ENCODE assay signal across 1 cellular context in the genomic region with DNA sequence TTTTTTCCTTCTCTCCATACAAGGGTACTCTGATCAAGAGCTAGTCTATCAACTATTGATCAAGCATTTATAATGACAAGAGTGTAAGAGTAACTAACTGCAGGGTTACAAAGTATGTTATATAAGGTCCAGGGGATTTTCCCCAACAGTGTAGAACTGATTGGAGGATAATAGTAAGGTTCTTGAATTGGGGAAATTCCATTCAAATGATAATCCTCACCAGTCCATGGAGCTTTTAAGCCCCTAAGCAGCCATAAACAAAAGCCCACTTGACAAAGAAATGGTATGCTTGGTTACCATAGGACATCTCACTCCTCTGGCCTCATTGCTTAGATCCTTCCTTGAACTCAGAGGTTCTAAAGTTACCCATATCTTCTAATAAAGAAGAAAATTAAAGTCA.
TF ChIP-seq lines count a peak whose summit lies in the region.

No MANE protein-coding gene starts in this region.

TF ChIP-seq in GM23338, 12 proteins besides CTCF, POLR2A, EP300 and RAD21 (continued from another document):
- TF ChIP-seq, protein P1, sequence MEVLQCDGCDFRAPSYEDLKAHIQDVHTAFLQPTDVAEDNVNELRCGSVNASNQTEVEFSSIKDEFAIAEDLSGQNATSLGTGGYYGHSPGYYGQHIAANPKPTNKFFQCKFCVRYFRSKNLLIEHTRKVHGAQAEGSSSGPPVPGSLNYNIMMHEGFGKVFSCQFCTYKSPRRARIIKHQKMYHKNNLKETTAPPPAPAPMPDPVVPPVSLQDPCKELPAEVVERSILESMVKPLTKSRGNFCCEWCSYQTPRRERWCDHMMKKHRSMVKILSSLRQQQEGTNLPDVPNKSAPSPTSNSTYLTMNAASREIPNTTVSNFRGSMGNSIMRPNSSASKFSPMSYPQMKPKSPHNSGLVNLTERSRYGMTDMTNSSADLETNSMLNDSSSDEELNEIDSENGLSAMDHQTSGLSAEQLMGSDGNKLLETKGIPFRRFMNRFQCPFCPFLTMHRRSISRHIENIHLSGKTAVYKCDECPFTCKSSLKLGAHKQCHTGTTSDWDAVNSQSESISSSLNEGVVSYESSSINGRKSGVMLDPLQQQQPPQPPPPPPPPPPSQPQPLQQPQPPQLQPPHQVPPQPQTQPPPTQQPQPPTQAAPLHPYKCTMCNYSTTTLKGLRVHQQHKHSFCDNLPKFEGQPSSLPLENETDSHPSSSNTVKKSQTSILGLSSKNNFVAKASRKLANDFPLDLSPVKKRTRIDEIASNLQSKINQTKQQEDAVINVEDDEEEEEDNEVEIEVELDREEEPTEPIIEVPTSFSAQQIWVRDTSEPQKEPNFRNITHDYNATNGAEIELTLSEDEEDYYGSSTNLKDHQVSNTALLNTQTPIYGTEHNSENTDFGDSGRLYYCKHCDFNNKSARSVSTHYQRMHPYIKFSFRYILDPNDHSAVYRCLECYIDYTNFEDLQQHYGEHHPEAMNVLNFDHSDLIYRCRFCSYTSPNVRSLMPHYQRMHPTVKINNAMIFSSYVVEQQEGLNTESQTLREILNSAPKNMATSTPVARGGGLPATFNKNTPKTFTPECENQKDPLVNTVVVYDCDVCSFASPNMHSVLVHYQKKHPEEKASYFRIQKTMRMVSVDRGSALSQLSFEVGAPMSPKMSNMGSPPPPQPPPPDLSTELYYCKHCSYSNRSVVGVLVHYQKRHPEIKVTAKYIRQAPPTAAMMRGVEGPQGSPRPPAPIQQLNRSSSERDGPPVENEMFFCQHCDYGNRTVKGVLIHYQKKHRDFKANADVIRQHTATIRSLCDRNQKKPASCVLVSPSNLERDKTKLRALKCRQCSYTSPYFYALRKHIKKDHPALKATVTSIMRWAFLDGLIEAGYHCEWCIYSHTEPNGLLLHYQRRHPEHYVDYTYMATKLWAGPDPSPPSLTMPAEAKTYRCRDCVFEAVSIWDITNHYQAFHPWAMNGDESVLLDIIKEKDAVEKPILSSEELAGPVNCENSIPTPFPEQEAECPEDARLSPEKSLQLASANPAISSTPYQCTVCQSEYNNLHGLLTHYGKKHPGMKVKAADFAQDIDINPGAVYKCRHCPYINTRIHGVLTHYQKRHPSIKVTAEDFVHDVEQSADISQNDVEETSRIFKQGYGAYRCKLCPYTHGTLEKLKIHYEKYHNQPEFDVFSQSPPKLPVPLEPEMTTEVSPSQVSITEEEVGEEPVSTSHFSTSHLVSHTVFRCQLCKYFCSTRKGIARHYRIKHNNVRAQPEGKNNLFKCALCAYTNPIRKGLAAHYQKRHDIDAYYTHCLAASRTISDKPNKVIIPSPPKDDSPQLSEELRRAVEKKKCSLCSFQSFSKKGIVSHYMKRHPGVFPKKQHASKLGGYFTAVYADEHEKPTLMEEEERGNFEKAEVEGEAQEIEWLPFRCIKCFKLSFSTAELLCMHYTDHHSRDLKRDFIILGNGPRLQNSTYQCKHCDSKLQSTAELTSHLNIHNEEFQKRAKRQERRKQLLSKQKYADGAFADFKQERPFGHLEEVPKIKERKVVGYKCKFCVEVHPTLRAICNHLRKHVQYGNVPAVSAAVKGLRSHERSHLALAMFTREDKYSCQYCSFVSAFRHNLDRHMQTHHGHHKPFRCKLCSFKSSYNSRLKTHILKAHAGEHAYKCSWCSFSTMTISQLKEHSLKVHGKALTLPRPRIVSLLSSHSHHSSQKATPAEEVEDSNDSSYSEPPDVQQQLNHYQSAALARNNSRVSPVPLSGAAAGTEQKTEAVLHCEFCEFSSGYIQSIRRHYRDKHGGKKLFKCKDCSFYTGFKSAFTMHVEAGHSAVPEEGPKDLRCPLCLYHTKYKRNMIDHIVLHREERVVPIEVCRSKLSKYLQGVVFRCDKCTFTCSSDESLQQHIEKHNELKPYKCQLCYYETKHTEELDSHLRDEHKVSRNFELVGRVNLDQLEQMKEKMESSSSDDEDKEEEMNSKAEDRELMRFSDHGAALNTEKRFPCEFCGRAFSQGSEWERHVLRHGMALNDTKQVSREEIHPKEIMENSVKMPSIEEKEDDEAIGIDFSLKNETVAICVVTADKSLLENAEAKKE (CRISPR knock-in tag; IDR thresholded peaks at IDR 0.05), result no peak
- TF ChIP-seq, protein P2, sequence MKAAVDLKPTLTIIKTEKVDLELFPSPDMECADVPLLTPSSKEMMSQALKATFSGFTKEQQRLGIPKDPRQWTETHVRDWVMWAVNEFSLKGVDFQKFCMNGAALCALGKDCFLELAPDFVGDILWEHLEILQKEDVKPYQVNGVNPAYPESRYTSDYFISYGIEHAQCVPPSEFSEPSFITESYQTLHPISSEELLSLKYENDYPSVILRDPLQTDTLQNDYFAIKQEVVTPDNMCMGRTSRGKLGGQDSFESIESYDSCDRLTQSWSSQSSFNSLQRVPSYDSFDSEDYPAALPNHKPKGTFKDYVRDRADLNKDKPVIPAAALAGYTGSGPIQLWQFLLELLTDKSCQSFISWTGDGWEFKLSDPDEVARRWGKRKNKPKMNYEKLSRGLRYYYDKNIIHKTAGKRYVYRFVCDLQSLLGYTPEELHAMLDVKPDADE (IDR thresholded peaks at IDR 0.05), result no peak
